Comparison of ENCODE assay signal across 19 cellular contexts in genomic region chr22:20216863-20217499, GRCh38.
"Had no signal": no experiment of that assay in that cellular context is flagged by ENCODE, and none has a peak within 500 bp of the region (broad histone marks: within the 10 kb centered on the region; RNA-seq: fewer than 3 reads in every experiment).

No MANE protein-coding gene starts in this region.

- H3K4me3 Mint-ChIP-seq: activated naive CD8-positive, alpha-beta T cell treated with anti-CD3 and anti-CD28 coated beads, Interleukin-2, amount 10 ng/mL, durations not matched to agents 7 days and 5 days; activated T-helper 17 cell treated with anti-CD3 and anti-CD28 coated beads, Interleukin-2, amount 50 U/mL, for 72 hours; effector memory CD8-positive, alpha-beta T cell; mesothelial cell of epicardium; nephron had no signal

- H3K36me3 ChIP-seq: tibial nerve, WERI-Rb-1 had no signal

- DNase-seq: activated CD4-positive, alpha-beta T cell treated with anti-CD3 and anti-CD28 coated beads for 1 hour; activated CD4-positive, alpha-beta T cell treated with anti-CD3 and anti-CD28 coated beads, Interleukin-2, amount 50 U/mL, for 4 hours; activated naive CD4-positive, alpha-beta T cell; activated naive CD8-positive, alpha-beta T cell treated with anti-CD3 and anti-CD28 coated beads, Interleukin-2, amount 10 ng/mL, durations not matched to agents 7 days and 5 days; activated T-cell treated with anti-CD3 and anti-CD28 coated beads for 4 hours; amygdala; caudate nucleus; effector memory CD8-positive, alpha-beta T cell; nucleus accumbens; stimulated activated CD4-positive, alpha-beta T cell treated with anti-CD3 and anti-CD28 coated beads, Interleukin-12 subunit alpha, Interleukin-12 subunit beta, amount 100 ng/mL, for 4 hours; stimulated activated CD4-positive, alpha-beta T cell treated with anti-CD3 and anti-CD28 coated beads, Interleukin-1b, Interleukin-23, amount 100 ng/mL, for 48 hours; stimulated activated naive CD4-positive, alpha-beta T cell treated with Interleukin-2 at 50 U/mL for 16 hours; WERI-Rb-1 had no signal

- H3K27ac ChIP-seq: tibial nerve, WERI-Rb-1 had no signal

- ATAC-seq: activated T-helper 17 cell treated with anti-CD3 and anti-CD28 coated beads, Interleukin-2, amount 50 U/mL, for 72 hours; effector memory CD8-positive, alpha-beta T cell had no signal

- H3K4me3 ChIP-seq: lung, tibial nerve had no signal

- H3K9me3 Mint-ChIP-seq: activated naive CD8-positive, alpha-beta T cell treated with anti-CD3 and anti-CD28 coated beads, Interleukin-2, amount 10 ng/mL, durations not matched to agents 7 days and 5 days; activated T-helper 17 cell treated with anti-CD3 and anti-CD28 coated beads, Interleukin-2, amount 50 U/mL, for 72 hours; effector memory CD8-positive, alpha-beta T cell; mesothelial cell of epicardium; nephron had no signal

- H3K27ac Mint-ChIP-seq: activated naive CD8-positive, alpha-beta T cell treated with anti-CD3 and anti-CD28 coated beads, Interleukin-2, amount 10 ng/mL, durations not matched to agents 7 days and 5 days; activated T-helper 17 cell treated with anti-CD3 and anti-CD28 coated beads, Interleukin-2, amount 50 U/mL, for 72 hours; effector memory CD8-positive, alpha-beta T cell; mesothelial cell of epicardium; progenitor cell of endocrine pancreas had no signal

- H3K36me3 Mint-ChIP-seq: activated naive CD8-positive, alpha-beta T cell treated with anti-CD3 and anti-CD28 coated beads, Interleukin-2, amount 10 ng/mL, durations not matched to agents 7 days and 5 days; mesothelial cell of epicardium had no signal
